In the genomic region with DNA sequence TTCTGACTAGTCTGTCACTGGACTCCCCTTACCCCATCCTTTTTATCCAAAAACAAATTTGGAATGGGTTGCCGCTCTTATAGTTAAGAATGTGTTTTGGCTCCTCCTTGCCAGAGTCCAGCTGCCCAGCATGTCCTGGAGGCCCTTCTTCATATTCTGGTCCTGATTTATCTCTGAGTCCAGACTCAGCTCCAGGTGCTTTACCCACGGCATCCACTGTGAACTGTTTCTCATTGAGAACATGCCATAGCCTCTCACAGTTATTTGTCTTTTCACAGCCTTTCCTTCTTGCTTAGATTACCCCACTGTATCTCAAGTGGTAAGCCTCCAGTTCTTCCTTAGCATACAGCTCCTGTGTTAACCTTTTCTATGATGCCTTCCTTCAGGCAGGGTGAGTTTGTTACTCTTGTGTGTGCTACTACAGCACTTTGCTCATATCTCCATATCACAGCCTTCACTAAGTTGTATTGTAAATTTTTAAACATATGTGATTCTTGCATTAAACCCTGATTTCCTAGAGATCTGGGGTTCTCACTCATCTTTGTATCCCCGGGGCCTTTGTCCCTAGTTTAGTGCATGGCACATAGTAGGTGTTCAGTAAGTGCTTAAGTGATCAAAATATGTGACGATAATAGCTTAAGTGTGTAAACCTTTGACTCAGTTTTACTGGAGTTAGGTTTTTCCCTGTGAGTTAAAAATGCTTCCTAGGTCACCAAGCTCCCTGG, we compare ENCODE assay signal across 14 cellular contexts.
DNase-seq lines count a peak whose midpoint lies in the region; ATAC-seq, FAIRE-seq and TF ChIP-seq lines count a peak whose summit lies in the region.
"Had no signal": no experiment of that assay in that cellular context is flagged by ENCODE, and none has a peak within 500 bp of the region (broad histone marks: within the 10 kb centered on the region; RNA-seq: fewer than 3 reads in every experiment).

No MANE protein-coding gene starts in this region.

- peaks cover 31% of the 10 kb centered on the region for H4K20me1 ChIP-seq in OCI-LY7 (ENCODE audit: insufficient read depth, low read length)

- H3K36me3 ChIP-seq in Caco-2 (ENCODE audit: control insufficient read depth, insufficient read depth, low read length): no peaks in the 10 kb centered on the region; the same call in 1 of the 2 replicates
- no peaks in the 10 kb centered on the region for H3K36me3 ChIP-seq in OCI-LY7 (ENCODE audit: insufficient read depth, low read length)
- H3K36me3 ChIP-seq in kidney (ENCODE audit: control insufficient read depth in 1 of 2, insufficient read depth in 2 of 2, low read length in 2 of 2): no peaks in the 10 kb centered on the region
- no peaks in the 10 kb centered on the region for H3K36me3 ChIP-seq in prostate gland

- H3K27me3 ChIP-seq in Caco-2 (replicated peaks; ENCODE audit: control insufficient read depth, insufficient read depth, low read length): no peaks in the 10 kb centered on the region
- H3K27me3 ChIP-seq in prostate gland (replicated peaks; ENCODE audit: insufficient read depth): no peaks in the 10 kb centered on the region

- no TSS peak for BruUV-seq in Caco-2 (replicated peaks; lab: Mats Ljungman, UMichigan)
- no TSS peak for BruUV-seq in OCI-LY7 (replicated peaks; lab: Mats Ljungman, UMichigan)
- BruUV-seq in Calu3 (replicated peaks; lab: Mats Ljungman, UMichigan): no TSS peak

- H3K4me3 Mint-ChIP-seq in Caco-2 (ENCODE audit: unreplicated experiment) (peak overlapping the region; percentile 15), Calu3 (ENCODE audit: low read depth, unreplicated experiment) (no peak overlapping the region)

- H3K27ac ChIP-seq in OCI-LY7 (ENCODE audit: low read depth, low read length, poor library complexity, severe bottlenecking) (no peak overlapping the region), kidney (ENCODE audit: low read depth in 2 of 2, low read length in 2 of 2) (peak overlapping the region; percentile 3 to 45), prostate gland (peak overlapping the region; percentile 18 to 44)
- H3K27ac ChIP-seq: C4-2B had no signal

- H3K4me3 ChIP-seq in Caco-2 (ENCODE audit: low read depth, low read length) (no peak overlapping the region), OCI-LY7 (ENCODE audit: low read depth, low read length, poor library complexity, severe bottlenecking) (no peak overlapping the region), kidney (ENCODE audit: low read length in 2 of 2) (peak overlapping the region in 1 of 2 donors; percentile 18), prostate gland (no peak overlapping the region)

- FAIRE-seq in kidney (lab: Jason Lieb, UNC): no peak

- WGBS in prostate gland: 85% methylated on average over 4 of the region's 4 CpGs

- H3K9me3 ChIP-seq in Caco-2: no peaks in the 10 kb centered on the region
- no peaks in the 10 kb centered on the region for H3K9me3 ChIP-seq in OCI-LY7 (ENCODE audit: low read length)
- no peaks in the 10 kb centered on the region for H3K9me3 ChIP-seq in kidney (ENCODE audit: control insufficient read depth in 1 of 2, low read length in 2 of 2)
- no peaks in the 10 kb centered on the region for H3K9me3 ChIP-seq in prostate gland

- TF ChIP-seq CTCF in Caco-2 (IDR thresholded peaks at IDR 0.05; ENCODE audit: insufficient read depth in 1 of 2, low read depth in 1 of 2, low read length in 1 of 2, severe bottlenecking in 1 of 2, unreplicated experiment in 1 of 2) (no peak), OCI-LY7 (conservative IDR thresholded peaks at IDR 0.05; ENCODE audit: low read length) (no peak), kidney (IDR thresholded peaks at IDR 0.05; ENCODE audit: borderline replicate concordance, extremely low read depth, insufficient read depth) (no peak), prostate gland (IDR thresholded peaks at IDR 0.05) (no peak), Calu3 (IDR thresholded peaks at IDR 0.05; ENCODE audit: unreplicated experiment) (no peak)

- no peak overlapping the region for H2AFZ ChIP-seq in OCI-LY7 (ENCODE audit: low read length)

- DNase-seq in Caco-2: no peak
- no peak for DNase-seq in OCI-LY7 (ENCODE audit: low spot score)
- no peak for DNase-seq in kidney
- no peak for DNase-seq in prostate gland (ENCODE audit: low spot score)
- no peak for DNase-seq in activated T-cell treated with anti-CD3 and anti-CD28 coated beads for 4 hours
- DNase-seq in midbrain (lab: John Stamatoyannopoulos, UW): no peak
- no peak for DNase-seq in Calu3
- DNase-seq: activated CD8-positive, alpha-beta memory T cell treated with anti-CD3 and anti-CD28 coated beads for 24 hours; activated effector memory CD4-positive, alpha-beta T cell treated with anti-CD3 and anti-CD28 coated beads, Interleukin-2, amount 50 U/mL, for 16 hours; GOT3; NCI-H446 treated with DMSO at 0.1 percent for 48 hours; PC-3 had no signal

- no peak for TF ChIP-seq POLR2A in prostate gland (IDR thresholded peaks at IDR 0.05)

- intact Hi-C loops in Caco-2 (cut with micrococcal nuclease; ENCODE audit: unreplicated experiment): no loop called here
- intact Hi-C loops in OCI-LY7 (cut with micrococcal nuclease; ENCODE audit: unreplicated experiment): no loop called here
- intact Hi-C loops in kidney (cut with DNase I): no loop called here
- intact Hi-C loops in prostate gland (cut with DNase I): loop anchor here (10.0 kb wide), 1 partner anchor 88 kb away; no protein-coding TSS in a partner anchor
- intact Hi-C loops in Calu3 (cut with micrococcal nuclease; ENCODE audit: unreplicated experiment): no loop called here

- ATAC-seq in GM18520 (IDR thresholded peaks at IDR 0.05; ENCODE audit: unreplicated experiment): no peak
- ATAC-seq: PC-3 had no signal

- H3K4me1 ChIP-seq in Caco-2 (peaks cover 42% of the 10 kb centered on the region), OCI-LY7 (ENCODE audit: insufficient read depth, low read length, poor library complexity, severe bottlenecking) (peaks cover 60% of the 10 kb centered on the region), kidney (ENCODE audit: control insufficient read depth in 1 of 2, insufficient read depth in 1 of 2, low read depth in 1 of 2, low read length in 2 of 2) (peaks cover 21 to 44% of the 10 kb centered on the region in 2 donors), prostate gland (replicated peaks) (peaks cover 14% of the 10 kb centered on the region)

- CTCF ChIA-PET in Caco-2 (lab: Charles Lee) (interaction anchor here (0.9 kb wide), 1 partner anchor 36 kb away, joined by 3 read pairs; no protein-coding TSS in a partner anchor), OCI-LY7 (lab: Charles Lee; ENCODE audit: unreplicated experiment) (no interaction called here), Calu3 (lab: Charles Lee) (interaction anchor here (0.9 kb wide), 1 partner anchor 84 kb away, joined by 3 read pairs; no protein-coding TSS in a partner anchor)

- H3K27ac Mint-ChIP-seq in Caco-2 (ENCODE audit: unreplicated experiment) (no peak overlapping the region), Calu3 (ENCODE audit: unreplicated experiment) (no peak overlapping the region)

- H3K9ac ChIP-seq in kidney (ENCODE audit: low read length in 2 of 2): no peak overlapping the region

- H3K4me1 Mint-ChIP-seq in Caco-2 (ENCODE audit: low read depth, unreplicated experiment) (peaks cover 38% of the 10 kb centered on the region), Calu3 (ENCODE audit: low read depth, unreplicated experiment) (peaks cover 51% of the 10 kb centered on the region)

- no peaks in the 10 kb centered on the region for H3K27me3 Mint-ChIP-seq in Caco-2 (ENCODE audit: insufficient read depth, unreplicated experiment)
- no peaks in the 10 kb centered on the region for H3K27me3 Mint-ChIP-seq in Calu3 (ENCODE audit: unreplicated experiment)

- no peaks in the 10 kb centered on the region for H3K9me2 ChIP-seq in OCI-LY7 (ENCODE audit: insufficient read depth, low read length)

- H3K36me3 Mint-ChIP-seq in Caco-2 (ENCODE audit: insufficient read depth, unreplicated experiment): peaks cover 12% of the 10 kb centered on the region
- H3K36me3 Mint-ChIP-seq in Calu3 (ENCODE audit: insufficient read depth, unreplicated experiment): peaks cover 19% of the 10 kb centered on the region

- H3K9me3 Mint-ChIP-seq in Caco-2 (ENCODE audit: unreplicated experiment) (no peaks in the 10 kb centered on the region), Calu3 (ENCODE audit: low read depth, unreplicated experiment) (no peaks in the 10 kb centered on the region)

- peak overlapping the region; percentile 77; the same call in 1 of the 2 replicates for H3K4me2 ChIP-seq in OCI-LY7 (ENCODE audit: low read length)

- H3K79me2 ChIP-seq in OCI-LY7 (ENCODE audit: insufficient read depth, low read depth, low read length): peaks cover 79% of the 10 kb centered on the region

- POLR2A ChIA-PET in Caco-2 (lab: Charles Lee): no interaction called here
- POLR2A ChIA-PET in OCI-LY7 (lab: Charles Lee): interaction anchor here (0.5 to 1.7 kb wide), 5 partner anchors 9 to 122 kb away, joined by 3 to 5 read pairs (median 5); no protein-coding TSS in a partner anchor
